ENCODE assay signal across 11 cellular contexts in the genomic region with DNA sequence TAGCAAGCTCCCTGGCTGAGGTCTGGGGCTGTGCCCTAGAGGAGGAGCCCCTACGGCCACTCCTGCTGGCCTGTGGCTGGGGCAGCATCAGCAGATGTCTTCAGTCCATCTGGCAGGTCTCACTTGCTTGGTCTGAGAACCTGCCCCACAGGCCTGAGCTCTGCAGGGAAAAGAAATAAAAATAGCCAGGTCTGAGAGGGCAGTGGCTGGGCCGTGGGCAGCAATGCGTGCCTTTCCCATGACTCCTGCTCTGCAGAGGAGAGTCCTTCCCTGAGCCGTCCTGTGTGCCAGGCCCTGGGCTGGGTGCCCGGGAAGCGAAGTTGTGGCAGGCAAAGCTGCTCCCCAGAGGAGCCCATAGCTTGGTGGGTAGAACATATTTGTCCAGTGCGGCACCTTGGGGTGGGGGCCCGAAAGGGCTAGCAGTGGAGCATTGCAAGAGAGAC. TPM values are rescaled to one million over a fixed set of nuclear protein-coding genes. Genes with fewer than 3 reads are reported as not detected.
DNase-seq lines count a peak whose midpoint lies in the region; ATAC-seq and TF ChIP-seq lines count a peak whose summit lies in the region.
"Had no signal": no experiment of that assay in that cellular context is flagged by ENCODE, and none has a peak within 500 bp of the region (broad histone marks: within the 10 kb centered on the region; RNA-seq: fewer than 3 reads in every experiment).

No MANE protein-coding gene starts in this region.

- H3K79me2 ChIP-seq in GM23248 (ENCODE audit: insufficient read depth) = no peaks in the 10 kb centered on the region

- WGBS in GM23248 (ENCODE audit: low coverage in 1 of 2, low lambda C conversion rate in 2 of 2, missing lambda C conversion rate in 2 of 2), 2 experiments = 26 to 36% methylated on average over 8 of the region's 8 CpGs
- 61 to 64% methylated on average over 8 of the region's 8 CpGs for WGBS in esophagus, 2 donors

- H3K9me2 ChIP-seq in GM23248 (ENCODE audit: insufficient read depth) = no peaks in the 10 kb centered on the region

- no peak overlapping the region for H3K4me2 ChIP-seq in GM23248 (ENCODE audit: unreplicated experiment)
- H3K4me2 ChIP-seq: BLaER1 treated with 17β-estradiol and CSF1 and Interleukin-3, amounts not matched to agents 10 nM and 100 nM had no signal

- no peak overlapping the region for H2AFZ ChIP-seq in GM23248

- in situ Hi-C loops in GM23248 (cut with MboI) = no loop called here
- in situ Hi-C loops in gastrocnemius medialis (cut with MboI; ENCODE audit: low sequenced_read_pairs in 4 of 4) = loop anchor here in 2 of 4 donors (5.0 to 10.0 kb wide), 2 partner anchors 49 to 214 kb away; no protein-coding TSS in a partner anchor

- ATAC-seq in gastrocnemius medialis (peak; percentile 84 to 86), HG03520 (IDR thresholded peaks at IDR 0.05; ENCODE audit: unreplicated experiment) (no peak), GM21447 (IDR thresholded peaks at IDR 0.05; ENCODE audit: unreplicated experiment) (no peak)

- H3K27me3 ChIP-seq in GM23248 (replicated peaks; ENCODE audit: insufficient read depth) (no peaks in the 10 kb centered on the region), esophagus (ENCODE audit: control insufficient read depth in 1 of 2, insufficient read depth in 2 of 2, low read length in 2 of 2) (no peaks in the 10 kb centered on the region), gastrocnemius medialis (no peaks in the 10 kb centered on the region)
- H3K27me3 ChIP-seq: BLaER1 treated with 17β-estradiol and CSF1 and Interleukin-3, amounts not matched to agents 10 nM and 100 nM had no signal

- intact Hi-C loops in gastrocnemius medialis (cut with DNase I; ENCODE audit: low total_unique reads) = loop anchor here (2.0 kb wide), 1 partner anchor 54 kb away; a partner anchor contains a TSS

- peak; percentile 29 to 65 for TF ChIP-seq POLR2A in gastrocnemius medialis (IDR thresholded peaks at IDR 0.05)

- no peak overlapping the region for H3K27ac ChIP-seq in GM23248
- peak overlapping the region; percentile 78 to 90 for H3K27ac ChIP-seq in esophagus (ENCODE audit: low read depth in 2 of 2, low read length in 1 of 2)
- peak overlapping the region; percentile 80 to 92 (median 88) for H3K27ac ChIP-seq in gastrocnemius medialis
- H3K27ac ChIP-seq: BLaER1 treated with 17β-estradiol and CSF1 and Interleukin-3, amounts not matched to agents 10 nM and 100 nM; neutrophil had no signal

- H3K36me3 ChIP-seq in GM23248 (ENCODE audit: low read depth) = no peaks in the 10 kb centered on the region
- no peaks in the 10 kb centered on the region for H3K36me3 ChIP-seq in esophagus (ENCODE audit: control insufficient read depth in 2 of 2, insufficient read depth in 2 of 2, low read length in 1 of 2)
- no peaks in the 10 kb centered on the region for H3K36me3 ChIP-seq in gastrocnemius medialis
- H3K36me3 ChIP-seq: BLaER1 treated with 17β-estradiol and CSF1 and Interleukin-3, amounts not matched to agents 10 nM and 100 nM; neutrophil had no signal

- H3F3A ChIP-seq in GM23248 (ENCODE audit: insufficient read depth) = 0 out of 2 replicates have a peak, but pooled peaks cover 11% of the 10 kb centered on the region

- TF ChIP-seq CTCF in gastrocnemius medialis (IDR thresholded peaks at IDR 0.05 in 4 of 5, conservative IDR thresholded peaks at IDR 0.05 in 1 of 5) = no peak

- no peak overlapping the region for H3K9ac ChIP-seq in GM23248

- no peaks in the 10 kb centered on the region for H3K9me3 ChIP-seq in GM23248 (ENCODE audit: low read depth)
- H3K9me3 ChIP-seq in esophagus (ENCODE audit: control insufficient read depth in 2 of 2, insufficient read depth in 1 of 2, low read depth in 1 of 2, low read length in 1 of 2) = no peaks in the 10 kb centered on the region
- no peaks in the 10 kb centered on the region for H3K9me3 ChIP-seq in gastrocnemius medialis
- H3K9me3 ChIP-seq: neutrophil had no signal

- DNase-seq in GM23248 (peak; percentile 69), kidney tubule cell (ENCODE audit: low spot score) (peak; percentile 76), gastrocnemius medialis (peak; percentile 90 to 97), NCI-H510A (lab: John Stamatoyannopoulos, UW) (no peak), D341Med (ENCODE audit: low spot score) (no peak)
- DNase-seq: NCI-H2107 had no signal

- H4K20me1 ChIP-seq in GM23248 (ENCODE audit: insufficient read depth) = no peaks in the 10 kb centered on the region
- H4K20me1 ChIP-seq: BLaER1 treated with 17β-estradiol and CSF1 and Interleukin-3, amounts not matched to agents 10 nM and 100 nM had no signal

- H3K4me3 ChIP-seq in GM23248 (no peak overlapping the region), esophagus (ENCODE audit: low read depth in 1 of 2, low read length in 2 of 2) (no peak overlapping the region), gastrocnemius medialis (peak overlapping the region in 1 of 4 donors; percentile 19)
- H3K4me3 ChIP-seq: BLaER1 treated with 17β-estradiol and CSF1 and Interleukin-3, amounts not matched to agents 10 nM and 100 nM had no signal

- H3K4me1 ChIP-seq in GM23248 (ENCODE audit: insufficient read depth) = peaks cover 18% of the 10 kb centered on the region
- peaks cover 0 to 17% of the 10 kb centered on the region in 2 donors for H3K4me1 ChIP-seq in esophagus (ENCODE audit: control insufficient read depth in 2 of 2, insufficient read depth in 2 of 2, low read length in 1 of 2)
- peaks cover 38 to 53% of the 10 kb centered on the region in 2 donors for H3K4me1 ChIP-seq in gastrocnemius medialis

RNA-seq across cellular contexts. Expression of a gene that starts 11.3 kb away (rescaled TPM):
- total RNA-seq in GM23248 (2014; rRNA removed; shearing (Covaris generic)) = 20.6 and 32.6 TPM in 2 replicates
- polyA plus RNA-seq in GM23248 (2016; fragmentation: Nextera tagmentation; extraction: Ambion mirVana) (20.7 and 21.7 TPM in 2 replicates), esophagus (10 to 100 TPM in 1 of 2 donors, 1 to 10 TPM in 1; 9.3 to 10.5 TPM)
- total RNA-seq in gastrocnemius medialis = 10 to 100 TPM; 39.1 to 66.4 (median 60.4) TPM

RNA-seq across cellular contexts. Expression of a gene that starts 55.3 kb away (rescaled TPM):
- 22.9 and 27.3 TPM in 2 replicates for total RNA-seq in GM23248 (2014; rRNA removed; shearing (Covaris generic))
- polyA plus RNA-seq in GM23248 (2016; fragmentation: Nextera tagmentation; extraction: Ambion mirVana) (22.7 and 23.3 TPM in 2 replicates), esophagus (1 to 10 TPM; 5.4 to 9.9 TPM)
- total RNA-seq in gastrocnemius medialis = 10 to 100 TPM; 15.7 to 25.7 (median 22.3) TPM

Comparison
In these comparisons a context has a peak if more than half of its experiments do, and no peak if none do; other contexts are left out.
1. DNase-seq: peak in GM23248 (single experiment), kidney tubule cell (single experiment) and gastrocnemius medialis (2 of 2); none in NCI-H510A (single experiment) and D341Med (single experiment).
2. ATAC-seq: peak in gastrocnemius medialis (2 of 2); none in HG03520 (single experiment) and GM21447 (single experiment).